In genomic region chr4:143291334-143291733, GRCh38 we compare ENCODE assay signal across 17 cellular contexts.
"Had no signal": no experiment of that assay in that cellular context is flagged by ENCODE, and none has a peak within 500 bp of the region (broad histone marks: within the 10 kb centered on the region; RNA-seq: fewer than 3 reads in every experiment).

No MANE protein-coding gene starts in this region.

- DNase-seq: cortex of kidney; dorsolateral prefrontal cortex; effector CD8-positive, alpha-beta T cell; foreskin keratinocyte; immature natural killer cell; left ventricle myocardium inferior; lower lobe of right lung; mesenchymal stem cell; naive B cell; nephron progenitor cell; right lobe of liver; stimulated activated CD4-positive, alpha-beta T cell treated with anti-CD3 and anti-CD28 coated beads, Interleukin-4, amount 100 ng/mL, for 1 hour; testis had no signal

- H3K27ac ChIP-seq: dorsolateral prefrontal cortex, foreskin keratinocyte, left ventricle myocardium inferior, lower lobe of right lung, parathyroid adenoma, prostate gland, right lobe of liver, testis, tibial nerve had no signal

- H3K36me3 ChIP-seq: left ventricle myocardium inferior, lower lobe of right lung, prostate gland, right lobe of liver, tibial nerve had no signal

- H3K4me3 ChIP-seq: dorsolateral prefrontal cortex, left ventricle myocardium inferior, lower lobe of right lung, prostate gland, right lobe of liver, testis, tibial nerve had no signal

- H3K9me3 ChIP-seq: left ventricle myocardium inferior, lower lobe of right lung, prostate gland, right lobe of liver, testis, tibial nerve had no signal

- H3K4me1 ChIP-seq: parathyroid adenoma, prostate gland, right lobe of liver had no signal

- H3K27me3 ChIP-seq: dorsolateral prefrontal cortex, foreskin keratinocyte, right lobe of liver, testis, tibial nerve had no signal

- ATAC-seq: right lobe of liver; stimulated activated memory B cell treated with anti-CD40 and anti-IgM and Interleukin-4, amounts not matched to agents 10 μg/mL and 1 μg/mL and 100 μg/mL, for 72 hours had no signal
